In the genomic region with DNA sequence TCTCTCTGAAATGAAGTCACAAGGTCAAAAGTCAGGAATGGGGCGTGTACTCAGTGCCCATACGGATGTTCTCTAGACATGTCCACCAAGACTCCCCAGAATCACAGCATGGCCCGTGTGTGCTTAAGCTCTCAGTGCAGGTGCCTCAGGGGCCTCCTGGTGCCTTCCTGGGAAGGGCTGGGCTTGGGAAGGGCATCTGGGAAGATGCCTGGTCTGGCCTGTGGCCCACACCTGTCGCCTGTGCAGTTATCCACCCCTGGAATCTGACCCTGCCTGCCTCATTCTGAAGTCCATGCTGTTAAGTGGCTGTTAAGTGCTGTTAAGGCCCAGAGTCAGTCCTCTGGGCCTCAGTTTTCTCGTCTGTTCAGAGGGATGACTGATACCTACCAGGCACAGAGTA, we compare ENCODE assay signal across 31 cellular contexts. TPM values are rescaled to one million over a fixed set of nuclear protein-coding genes. Genes with fewer than 3 reads are reported as not detected.
"Had no signal": no experiment of that assay in that cellular context is flagged by ENCODE, and none has a peak within 500 bp of the region (broad histone marks: within the 10 kb centered on the region; RNA-seq: fewer than 3 reads in every experiment).

No MANE protein-coding gene starts in this region.

- H3K36me3 ChIP-seq: ascending aorta, breast epithelium, cardiac muscle cell, colonic mucosa, esophagus squamous epithelium, gastroesophageal sphincter, heart right ventricle had no signal

- H3K9me3 ChIP-seq: ascending aorta, breast epithelium, colonic mucosa, esophagus squamous epithelium, gastroesophageal sphincter, heart right ventricle had no signal

- H3K4me3 ChIP-seq: ascending aorta, breast epithelium, cardiac muscle cell, colonic mucosa, esophagus squamous epithelium, gastroesophageal sphincter, heart right ventricle had no signal

- ATAC-seq: activated CD4-positive, alpha-beta T cell treated with anti-CD3 and anti-CD28 coated beads for 36 hours; activated CD8-positive, alpha-beta memory T cell treated with anti-CD3 and anti-CD28 coated beads, Interleukin-2, amount 10 ng/mL, durations not matched to agents 7 days and 5 days; activated CD8-positive, alpha-beta T cell treated with anti-CD3 and anti-CD28 coated beads, Interleukin-2, amount 10 ng/mL, durations not matched to agents 7 days and 5 days; activated naive CD4-positive, alpha-beta T cell treated with anti-CD3 and anti-CD28 coated beads, Interleukin-2, amount 50 U/mL, for 72 hours; activated T-cell treated with anti-CD3 and anti-CD28 coated beads, Interleukin-2, amount 50 U/mL, for 72 hours; gastroesophageal sphincter; heart right ventricle; T-helper 17 cell had no signal

- H3K27ac ChIP-seq: ascending aorta, breast epithelium, cardiac muscle cell, colonic mucosa, epithelial cell of prostate, esophagus squamous epithelium, gastroesophageal sphincter, heart right ventricle had no signal

- DNase-seq: activated CD4-positive, alpha-beta memory T cell treated with anti-CD3 and anti-CD28 coated beads for 36 hours; activated CD4-positive, alpha-beta T cell treated with anti-CD3 and anti-CD28 coated beads for 36 hours; activated CD4-positive, alpha-beta T cell treated with anti-CD3 and anti-CD28 coated beads, Interleukin-2, amount 10 ng/mL, durations not matched to agents 24 days and 14 days; activated CD4-positive, CD25-positive, alpha-beta regulatory T cell; activated CD4-positive, CD25-positive, alpha-beta regulatory T cell treated with anti-CD3 and anti-CD28 coated beads, Interleukin-2, amount 50 U/mL, for 72 hours; activated CD8-positive, alpha-beta memory T cell treated with anti-CD3 and anti-CD28 coated beads, Interleukin-2, amount 10 ng/mL, durations not matched to agents 7 days and 5 days; activated CD8-positive, alpha-beta memory T cell treated with anti-CD3 and anti-CD28 coated beads, Interleukin-2, amount 50 U/mL, for 4 hours; activated CD8-positive, alpha-beta T cell treated with anti-CD3 and anti-CD28 coated beads, Interleukin-2, amount 10 ng/mL, durations not matched to agents 7 days and 5 days; activated gamma-delta T cell; activated naive CD4-positive, alpha-beta T cell; activated naive CD4-positive, alpha-beta T cell treated with anti-CD3 and anti-CD28 coated beads, Interleukin-2, amount 10 ng/mL, durations not matched to agents 7 days and 5 days; activated naive CD8-positive, alpha-beta T cell treated with anti-CD3 and anti-CD28 coated beads, Interleukin-2, amount 10 ng/mL, durations not matched to agents 7 days and 5 days; activated T-cell treated with anti-CD3 and anti-CD28 coated beads, Interleukin-2, amount 50 U/mL, for 24 hours; activated T-cell treated with anti-CD3 and anti-CD28 coated beads, Interleukin-2, amount 50 U/mL, for 72 hours; central memory CD4-positive, alpha-beta T cell; cerebellar nuclear complex; colonic mucosa; effector CD8-positive, alpha-beta T cell; esophagus squamous epithelium; foreskin melanocyte; heart right ventricle; T-helper 17 cell; T1000 had no signal

- H3K27me3 ChIP-seq: ascending aorta, breast epithelium, cardiac muscle cell, colonic mucosa, gastroesophageal sphincter, heart right ventricle had no signal

- H3K4me1 ChIP-seq: ascending aorta, breast epithelium, colonic mucosa, esophagus squamous epithelium, heart right ventricle had no signal

RNA-seq across cellular contexts. Expression of a gene that starts 31.2 kb away (rescaled TPM):
- total RNA-seq: activated CD4-positive, alpha-beta T cell treated with anti-CD3 and anti-CD28 coated beads, Interleukin-2, amount 10 ng/mL, durations not matched to agents 24 days and 14 days; activated CD8-positive, alpha-beta memory T cell treated with anti-CD3 and anti-CD28 coated beads for 36 hours; activated CD8-positive, alpha-beta T cell treated with anti-CD3 and anti-CD28 coated beads, Interleukin-2, amount 10 ng/mL, durations not matched to agents 7 days and 5 days; activated naive CD8-positive, alpha-beta T cell treated with anti-CD3 and anti-CD28 coated beads, Interleukin-2, amount 10 ng/mL, durations not matched to agents 7 days and 5 days; endothelial cell of umbilical vein; T-helper 17 cell had no signal
- polyA plus RNA-seq: endothelial cell of umbilical vein had no signal
